8 cellular contexts compared by ENCODE assay signal in genomic region chr2:65366595-65367125, GRCh38.
DNase-seq lines count a peak whose midpoint lies in the region; ATAC-seq and TF ChIP-seq lines count a peak whose summit lies in the region.

No MANE protein-coding gene starts in this region.

- peak overlapping the region; percentile 13; the same call in 1 of the 2 replicates for H3K4me3 ChIP-seq in AG09309 (ENCODE audit: control insufficient read depth, low read depth, low read length)
- H3K4me3 ChIP-seq in dorsolateral prefrontal cortex = peak overlapping the region in 58 of 59 donors; percentile 4 to 66 (median 46)

- peak; percentile 62 for ATAC-seq in GM18499 (IDR thresholded peaks at IDR 0.05; ENCODE audit: insufficient read depth, unreplicated experiment)
- peak; percentile 63 for ATAC-seq in HG03521 (IDR thresholded peaks at IDR 0.05; ENCODE audit: unreplicated experiment)
- no peak for ATAC-seq in HG03135 (IDR thresholded peaks at IDR 0.05; ENCODE audit: unreplicated experiment)
- ATAC-seq in GM19023 (IDR thresholded peaks at IDR 0.05; ENCODE audit: unreplicated experiment) = no peak

- intact Hi-C loops in dorsolateral prefrontal cortex (cut with DNase I) = no loop called here

- H3K27me3 ChIP-seq in dorsolateral prefrontal cortex = no peaks in the 10 kb centered on the region

- TF ChIP-seq CTCF in AG09309 (IDR thresholded peaks at IDR 0.05; ENCODE audit: control insufficient read depth, insufficient read depth, low read depth, low read length, missing control alignments) (no peak), dorsolateral prefrontal cortex (IDR thresholded peaks at IDR 0.05 in 54 of 56, conservative IDR thresholded peaks at IDR 0.05 in 2 of 56; ENCODE audit: low read depth in 1 of 56, partially characterized antibody in 56 of 56) (no peak)

- peak overlapping the region in 52 of 59 donors; percentile 14 to 84 (median 65) for H3K27ac ChIP-seq in dorsolateral prefrontal cortex

- DNase-seq in AG09309 (ENCODE audit: low read depth) (peak; percentile 92), dorsolateral prefrontal cortex (peak in 1 of 10 donors; percentile 39), non-pigmented ciliary epithelial cell (ENCODE audit: low read depth) (peak; percentile 93)

TF ChIP-seq in PFSK-1, 5 proteins besides CTCF, POLR2A, EP300 and RAD21:
- TF ChIP-seq POLR2AphosphoS5 (IDR thresholded peaks at IDR 0.05; ENCODE audit: low read depth, low read length) (peak; percentile 21; the same call in 1 of the 2 replicates), TAF1 (IDR thresholded peaks at IDR 0.05; ENCODE audit: borderline replicate concordance, insufficient read depth, low read length) (no peak), FOXP2 (optimal IDR thresholded peaks at IDR 0.05; ENCODE audit: borderline replicate concordance, extremely low read depth, extremely low read length, insufficient read depth) (no peak), SIN3A (IDR thresholded peaks at IDR 0.05; ENCODE audit: borderline replicate concordance, insufficient read depth, low read length) (peak; percentile 92; the same call in 1 of the 2 replicates)

Comparison
In these comparisons a context has a peak if more than half of its experiments do, and no peak if none do; other contexts are left out.
1. ATAC-seq: peak in GM18499 (single experiment) and HG03521 (single experiment); none in HG03135 (single experiment) and GM19023 (single experiment).